ENCODE assay signal across 1 cellular context in genomic region chr3:136075218-136075808, GRCh38.
TF ChIP-seq lines count a peak whose summit lies in the region.

No MANE protein-coding gene starts in this region.

TF ChIP-seq in HepG2, 621 proteins besides CTCF, POLR2A, EP300 and RAD21 (continued from another document):
- no peak for TF ChIP-seq ZNF691 (CRISPR knock-in tag; IDR thresholded peaks at IDR 0.05; ENCODE audit: borderline replicate concordance, low read depth)
- TF ChIP-seq SRF (IDR thresholded peaks at IDR 0.05; ENCODE audit: low read depth, low read length): no peak
- no peak for TF ChIP-seq ZNF501 (CRISPR knock-in tag; IDR thresholded peaks at IDR 0.05)
- TF ChIP-seq POLR2G (IDR thresholded peaks at IDR 0.05; ENCODE audit: low read depth, low read length): no peak
- TF ChIP-seq PPARG (CRISPR knock-in tag; conservative IDR thresholded peaks at IDR 0.05): 0 out of 2 replicates have a peak, but pooled peaks have one; percentile 13
- no peak for TF ChIP-seq BRD4 (CRISPR knock-in tag; IDR thresholded peaks at IDR 0.05)
- TF ChIP-seq ZMYM4 (CRISPR knock-in tag; IDR thresholded peaks at IDR 0.05): no peak
- no peak for TF ChIP-seq NFRKB (IDR thresholded peaks at IDR 0.05)
- 0 out of 2 replicates have a peak, but pooled peaks have one; percentile 22 for TF ChIP-seq ARID3A (IDR thresholded peaks at IDR 0.05; ENCODE audit: low read depth, low read length)
- TF ChIP-seq MIER2 (CRISPR knock-in tag; IDR thresholded peaks at IDR 0.05): no peak
- TF ChIP-seq ZNF383 (CRISPR knock-in tag; IDR thresholded peaks at IDR 0.05; ENCODE audit: borderline replicate concordance): no peak
- TF ChIP-seq ELF3 (CRISPR knock-in tag; IDR thresholded peaks at IDR 0.05): 0 out of 2 replicates have a peak, but pooled peaks have one; percentile 16
- no peak for TF ChIP-seq ZNF496 (CRISPR knock-in tag; IDR thresholded peaks at IDR 0.05; ENCODE audit: insufficient replicate concordance)
- TF ChIP-seq ONECUT2 (CRISPR knock-in tag; IDR thresholded peaks at IDR 0.05): no peak
- TF ChIP-seq ATF2 (CRISPR knock-in tag; IDR thresholded peaks at IDR 0.05): peak; percentile 25; the same call in 1 of the 2 replicates
- TF ChIP-seq GATAD2A (CRISPR knock-in tag; IDR thresholded peaks at IDR 0.05): peak; percentile 50
- TF ChIP-seq ZC3H13 (CRISPR knock-in tag; IDR thresholded peaks at IDR 0.05): no peak
- TF ChIP-seq MAFF (IDR thresholded peaks at IDR 0.05; ENCODE audit: low read depth, low read length): peak; percentile 100
- no peak for TF ChIP-seq SATB2 (CRISPR knock-in tag; IDR thresholded peaks at IDR 0.05)
- TF ChIP-seq SMARCC2 (IDR thresholded peaks at IDR 0.05): no peak
- no peak for TF ChIP-seq ZNF326 (CRISPR knock-in tag; IDR thresholded peaks at IDR 0.05; ENCODE audit: borderline replicate concordance)
- TF ChIP-seq ARID5B (CRISPR knock-in tag; IDR thresholded peaks at IDR 0.05): peak; percentile 44
- no peak for TF ChIP-seq ZSCAN20 (CRISPR knock-in tag; IDR thresholded peaks at IDR 0.05; ENCODE audit: borderline replicate concordance)
- no peak for TF ChIP-seq UBTF (CRISPR knock-in tag; IDR thresholded peaks at IDR 0.05)
- TF ChIP-seq MAFK (conservative IDR thresholded peaks at IDR 0.05 in 1 of 2, IDR thresholded peaks at IDR 0.05 in 1 of 2; ENCODE audit: low read length in 2 of 2): peak; percentile 99 to 100
- TF ChIP-seq MIXL1 (CRISPR knock-in tag; IDR thresholded peaks at IDR 0.05): peak; percentile 77
- TF ChIP-seq KAT8 (CRISPR knock-in tag; IDR thresholded peaks at IDR 0.05): 0 out of 2 replicates have a peak, but pooled peaks have one; percentile 20
- TF ChIP-seq RXRB (CRISPR knock-in tag; IDR thresholded peaks at IDR 0.05; ENCODE audit: borderline replicate concordance): peak; percentile 44; the same call in 1 of the 2 replicates
- peak; percentile 35; the same call in 1 of the 2 replicates for TF ChIP-seq SAP130 (CRISPR knock-in tag; IDR thresholded peaks at IDR 0.05; ENCODE audit: low read depth)
- no peak for TF ChIP-seq FIP1L1 (IDR thresholded peaks at IDR 0.05; ENCODE audit: borderline replicate concordance, insufficient read depth, low read depth, low read length)
- no peak for TF ChIP-seq SYNCRIP (IDR thresholded peaks at IDR 0.05; ENCODE audit: insufficient read depth, low read depth, low read length)
- TF ChIP-seq NFE2 (CRISPR knock-in tag; IDR thresholded peaks at IDR 0.05): peak; percentile 66
- TF ChIP-seq STAG1 (CRISPR knock-in tag; IDR thresholded peaks at IDR 0.05): peak; percentile 98
- TF ChIP-seq BATF2 (CRISPR knock-in tag; IDR thresholded peaks at IDR 0.05): no peak
- TF ChIP-seq SIN3B (IDR thresholded peaks at IDR 0.05; ENCODE audit: low read length): no peak
- TF ChIP-seq SSRP1 (CRISPR knock-in tag; IDR thresholded peaks at IDR 0.05): no peak
- TF ChIP-seq POLR2AphosphoS2 (IDR thresholded peaks at IDR 0.05; ENCODE audit: low read depth, low read length): no peak
- no peak for TF ChIP-seq BCL3 (CRISPR knock-in tag; IDR thresholded peaks at IDR 0.05)
- TF ChIP-seq ZNF580 (CRISPR knock-in tag; IDR thresholded peaks at IDR 0.05; ENCODE audit: borderline replicate concordance, low read depth): no peak
- peak in 1 of 2 experiments; percentile 50; a peak in 1 of 4 replicates for TF ChIP-seq KLF16 (CRISPR knock-in tag; IDR thresholded peaks at IDR 0.05)
- no peak for TF ChIP-seq REL (CRISPR knock-in tag; conservative IDR thresholded peaks at IDR 0.05)
- peak; percentile 92 for TF ChIP-seq SMC3 (IDR thresholded peaks at IDR 0.05; ENCODE audit: low read length)
- TF ChIP-seq GATA4 (IDR thresholded peaks at IDR 0.05; ENCODE audit: borderline replicate concordance, low read depth): no peak
- TF ChIP-seq NFE2L2 (IDR thresholded peaks at IDR 0.05; ENCODE audit: low read length): peak; percentile 62; the same call in 1 of the 2 replicates
- TF ChIP-seq ZNF503 (CRISPR knock-in tag; IDR thresholded peaks at IDR 0.05): no peak
- TF ChIP-seq ZNF547 (CRISPR knock-in tag; IDR thresholded peaks at IDR 0.05): no peak
- TF ChIP-seq ERF (CRISPR knock-in tag; IDR thresholded peaks at IDR 0.05): peak; percentile 26; the same call in 1 of the 2 replicates
- TF ChIP-seq SOX13 (IDR thresholded peaks at IDR 0.05): no peak
- TF ChIP-seq SOX13 (CRISPR knock-in tag; conservative IDR thresholded peaks at IDR 0.05 in 1 of 2, IDR thresholded peaks at IDR 0.05 in 1 of 2): no peak
- TF ChIP-seq ZNF607 (CRISPR knock-in tag; IDR thresholded peaks at IDR 0.05; ENCODE audit: borderline replicate concordance): no peak
TF ChIP-seq in HepG2: peak in this region for 28.
